In the genomic region with DNA sequence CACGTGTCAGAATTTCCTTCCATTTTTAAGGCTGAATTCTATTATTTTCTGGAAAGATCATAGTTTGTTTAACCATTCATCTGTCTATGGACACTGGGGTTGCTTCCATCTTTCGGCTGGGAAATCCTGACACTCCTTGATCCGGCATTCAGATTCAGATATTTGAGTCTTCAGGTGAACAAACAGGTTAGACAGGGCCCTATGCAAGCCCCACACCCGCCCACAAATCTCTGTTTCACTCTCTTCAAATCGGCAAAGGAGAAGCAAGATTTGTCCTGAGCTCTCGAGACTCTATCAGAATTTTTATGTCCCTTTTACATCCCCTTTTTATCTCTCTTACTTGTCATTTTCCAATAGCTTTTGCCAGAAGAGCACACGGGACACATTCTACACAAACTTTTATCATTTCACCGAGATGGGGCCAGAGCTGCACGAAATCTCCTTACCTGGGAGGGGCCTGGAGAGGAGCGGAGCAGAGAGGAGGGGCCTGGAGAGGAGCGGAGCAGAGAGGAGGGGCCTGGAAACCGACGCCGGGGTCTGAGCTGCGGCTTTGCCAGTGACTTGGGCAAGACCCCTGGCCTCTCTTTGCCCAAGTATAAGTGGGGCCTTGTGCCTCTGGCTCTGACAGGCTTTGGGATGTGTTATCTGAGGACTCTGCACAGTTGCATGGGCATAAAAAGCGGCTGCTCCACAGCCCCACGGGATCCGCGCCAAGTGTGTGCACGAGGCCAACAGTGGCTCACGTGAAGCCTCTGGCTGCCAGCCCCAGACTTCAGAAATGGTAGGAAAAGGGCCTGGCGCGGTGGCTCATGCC, we compare ENCODE assay signal across 10 cellular contexts. TPM values are rescaled to one million over a fixed set of nuclear protein-coding genes. Genes with fewer than 3 reads are reported as not detected.
DNase-seq lines count a peak whose midpoint lies in the region; ATAC-seq, FAIRE-seq and TF ChIP-seq lines count a peak whose summit lies in the region.
"Had no signal": no experiment of that assay in that cellular context is flagged by ENCODE, and none has a peak within 500 bp of the region (broad histone marks: within the 10 kb centered on the region; RNA-seq: fewer than 3 reads in every experiment).

No MANE protein-coding gene starts in this region.

- H2AFZ ChIP-seq in PC-9: peak overlapping the region; percentile 75; the same call in 1 of the 2 replicates

- peak overlapping the region; percentile 50; the same call in 1 of the 2 replicates for H3K4me3 ChIP-seq in PC-9
- no peak overlapping the region for H3K4me3 ChIP-seq in pancreas
- no peak overlapping the region for H3K4me3 ChIP-seq in naive thymus-derived CD4-positive, alpha-beta T cell (ENCODE audit: low read length)

- H4K20me1 ChIP-seq in PC-9 (ENCODE audit: insufficient read depth): no peaks in the 10 kb centered on the region

- peak overlapping the region in 3 of 10 donors; percentile 12 to 37 (median 30) for H3K4me3 Mint-ChIP-seq in naive thymus-derived CD4-positive, alpha-beta T cell
- H3K4me3 Mint-ChIP-seq: stimulated activated naive CD8-positive, alpha-beta T cell treated with anti-CD3 and anti-CD28 coated beads, Interleukin-15, Interleukin-2, amounts not matched to agents 100 ng/mL and 50 ng/mL, for 24 hours had no signal

- DNase-seq in ELF-1 (ENCODE audit: low read depth, low spot score) (peak; percentile 73), PC-9 (peak; percentile 41 to 72), fibroblast of the conjunctiva (ENCODE audit: low read depth) (peak; percentile 20), pancreas (peak; percentile 76 to 96 (median 84)), KBM-7 (no peak)
- DNase-seq in effector CD8-positive, alpha-beta T cell (lab: John Stamatoyannopoulos, UW): no peak
- no peak for DNase-seq in naive thymus-derived CD4-positive, alpha-beta T cell
- DNase-seq in activated T-cell treated with anti-CD3 and anti-CD28 coated beads, Interleukin-2, amount 50 U/mL, for 1 hour: no peak

- FAIRE-seq in pancreas (lab: Jason Lieb, UNC): no peak
- FAIRE-seq: G401.6 had no signal

- H3K36me3 ChIP-seq in PC-9 (ENCODE audit: low read depth): no peaks in the 10 kb centered on the region
- H3K36me3 ChIP-seq in pancreas: no peaks in the 10 kb centered on the region
- no peaks in the 10 kb centered on the region for H3K36me3 ChIP-seq in naive thymus-derived CD4-positive, alpha-beta T cell (ENCODE audit: control insufficient read depth in 2 of 3, insufficient read depth in 3 of 3, low read length in 3 of 3)

- H3K9me2 ChIP-seq in PC-9 (ENCODE audit: insufficient read depth): no peaks in the 10 kb centered on the region

- H3K27ac ChIP-seq in PC-9 (no peak overlapping the region), pancreas (no peak overlapping the region)
- H3K27ac ChIP-seq in naive thymus-derived CD4-positive, alpha-beta T cell (ENCODE audit: low read depth, low read length): no peak overlapping the region

- peaks cover 8% of the 10 kb centered on the region; the same call in 1 of the 2 replicates for H3F3A ChIP-seq in PC-9 (ENCODE audit: insufficient read depth, low read depth)

- peak overlapping the region; percentile 71 for H3K4me2 ChIP-seq in PC-9

- H3K79me2 ChIP-seq in PC-9 (ENCODE audit: low read depth): no peaks in the 10 kb centered on the region

- H3K36me3 Mint-ChIP-seq in naive thymus-derived CD4-positive, alpha-beta T cell: peaks cover 0 to 6% (median 0%) of the 10 kb centered on the region in 5 donors

- H3K9me3 ChIP-seq in PC-9 (ENCODE audit: insufficient read depth, low read depth) (no peaks in the 10 kb centered on the region), pancreas (no peaks in the 10 kb centered on the region)
- peaks cover 0 to 4% (median 3%) of the 10 kb centered on the region in 3 experiments for H3K9me3 ChIP-seq in naive thymus-derived CD4-positive, alpha-beta T cell (ENCODE audit: control insufficient read depth in 2 of 3, low read length in 3 of 3)

- intact Hi-C loops in PC-9 (cut with micrococcal nuclease; ENCODE audit: unreplicated experiment) (no loop called here), pancreas (cut with DNase I) (no loop called here)
- intact Hi-C loops in naive thymus-derived CD4-positive, alpha-beta T cell (cut with micrococcal nuclease): no loop called here

- POLR2A ChIA-PET in PC-9 (lab: Charles Lee; ENCODE audit: unreplicated experiment): interaction anchor here (0.5 kb wide), 1 partner anchor 44 kb away, joined by 5 read pairs; no protein-coding TSS in a partner anchor
- POLR2A ChIA-PET in naive thymus-derived CD4-positive, alpha-beta T cell (lab: Charles Lee): no interaction called here

- no peak for TF ChIP-seq CTCF in PC-9 (conservative IDR thresholded peaks at IDR 0.05)
- TF ChIP-seq CTCF in pancreas (IDR thresholded peaks at IDR 0.05): no peak

- H3K4me1 Mint-ChIP-seq in naive thymus-derived CD4-positive, alpha-beta T cell: peaks cover 0 to 8% (median 2%) of the 10 kb centered on the region in 7 donors

- H3K27ac Mint-ChIP-seq in naive thymus-derived CD4-positive, alpha-beta T cell: no peak overlapping the region
- H3K27ac Mint-ChIP-seq: stimulated activated naive CD8-positive, alpha-beta T cell treated with anti-CD3 and anti-CD28 coated beads, Interleukin-15, Interleukin-2, amounts not matched to agents 100 ng/mL and 50 ng/mL, for 24 hours had no signal

- ATAC-seq in pancreas: peak; percentile 90 to 98 (median 95)
- ATAC-seq in naive thymus-derived CD4-positive, alpha-beta T cell: no peak

- peaks cover 0 to 34% (median 8%) of the 10 kb centered on the region in 11 donors for H3K9me3 Mint-ChIP-seq in naive thymus-derived CD4-positive, alpha-beta T cell

- peaks cover 56% of the 10 kb centered on the region for H3K27me3 ChIP-seq in PC-9 (ENCODE audit: insufficient read depth, low read depth)
- H3K27me3 ChIP-seq in pancreas: no peaks in the 10 kb centered on the region
- peaks cover 0 to 3% of the 10 kb centered on the region in 2 donors for H3K27me3 ChIP-seq in naive thymus-derived CD4-positive, alpha-beta T cell (ENCODE audit: control insufficient read depth in 2 of 2, insufficient read depth in 2 of 2, low read length in 2 of 2)

- in situ Hi-C loops in KBM-7 (cut with MboI; ENCODE audit: low pct_unique_long_range_greater_than_20kb, low sequenced_read_pairs): no loop called here

- H3K27me3 Mint-ChIP-seq in naive thymus-derived CD4-positive, alpha-beta T cell: peaks cover 35 to 75% (median 59%) of the 10 kb centered on the region in 5 donors

- CTCF ChIA-PET in PC-9 (lab: Charles Lee): no interaction called here
- CTCF ChIA-PET in naive thymus-derived CD4-positive, alpha-beta T cell (lab: Charles Lee): no interaction called here

- H3K4me1 ChIP-seq in PC-9 (replicated peaks; ENCODE audit: insufficient read depth): peaks cover 6% of the 10 kb centered on the region
- H3K4me1 ChIP-seq in pancreas: peaks cover 0 to 8% (median 0%) of the 10 kb centered on the region in 3 donors
- no peaks in the 10 kb centered on the region for H3K4me1 ChIP-seq in naive thymus-derived CD4-positive, alpha-beta T cell (ENCODE audit: control insufficient read depth in 2 of 2, insufficient read depth in 2 of 2, low read length in 2 of 2)

- WGBS in pancreas, 2 donors: 7 to 9% methylated on average over 23 of the region's 23 CpGs

- no TSS peak for BruUV-seq in PC-9 (replicated peaks; lab: Mats Ljungman, UMichigan)

RNA-seq across cellular contexts. Expression of gene RBFOX3, which starts 54.3 kb away (rescaled TPM):
- total RNA-seq in PC-9 (2021) (not detected in 2 replicates), pancreas (under 1 TPM; 0.09 to 0.63 (median 0.24) TPM)
- polyA plus RNA-seq in pancreas: 1 to 10 TPM; 1.0 to 2.2 TPM
- total RNA-seq in naive thymus-derived CD4-positive, alpha-beta T cell: under 1 TPM in 2 of 5 experiments, not detected in 3; 0.19 to 0.86 TPM
- under 1 TPM in 1 of 2 donors, not detected in 1; 0.13 TPM for polyA plus RNA-seq in naive thymus-derived CD4-positive, alpha-beta T cell

Comparison
In these comparisons a context has a peak if more than half of its experiments do, and no peak if none do; other contexts are left out.
1. DNase-seq: peak in ELF-1 (single experiment), PC-9 (2 of 2), fibroblast of the conjunctiva (single experiment) and pancreas (6 of 6); none in effector CD8-positive, alpha-beta T cell (single experiment), KBM-7 (single experiment), naive thymus-derived CD4-positive, alpha-beta T cell (0 of 9) and activated T-cell treated with anti-CD3 and anti-CD28 coated beads, Interleukin-2, amount 50 U/mL, for 1 hour (single experiment).